8 cellular contexts compared by ENCODE assay signal in genomic region chr1:239719642-239720258, GRCh38.
DNase-seq lines count a peak whose midpoint lies in the region; ATAC-seq and TF ChIP-seq lines count a peak whose summit lies in the region.
"Had no signal": no experiment of that assay in that cellular context is flagged by ENCODE, and none has a peak within 500 bp of the region (broad histone marks: within the 10 kb centered on the region; RNA-seq: fewer than 3 reads in every experiment).

No MANE protein-coding gene starts in this region.

- intact Hi-C loops in psoas muscle (cut with DNase I): no loop called here

- TF ChIP-seq CTCF in gastroesophageal sphincter (IDR thresholded peaks at IDR 0.05) (no peak), psoas muscle (IDR thresholded peaks at IDR 0.05) (no peak)

- DNase-seq in NOMO-1 (lab: John Stamatoyannopoulos, UW; ENCODE audit: unreplicated experiment in 2 of 2): peak; percentile 29 to 38
- peak; percentile 20 to 24 for DNase-seq in activated CD4-positive, alpha-beta T cell treated with anti-CD3 and anti-CD28 coated beads, Interleukin-2, amount 50 U/mL, for 4 hours
- DNase-seq in stimulated activated naive CD4-positive, alpha-beta T cell treated with Interleukin-2 at 50 U/mL for 16 hours (lab: John Stamatoyannopoulos, UW): peak; percentile 27
- DNase-seq in psoas muscle: no peak

- H3K4me3 ChIP-seq in gastroesophageal sphincter (no peak overlapping the region), psoas muscle (no peak overlapping the region)
- H3K4me3 ChIP-seq: K562 had no signal

- no peaks in the 10 kb centered on the region for H3K36me3 ChIP-seq in gastroesophageal sphincter
- no peaks in the 10 kb centered on the region for H3K36me3 ChIP-seq in psoas muscle (ENCODE audit: insufficient read depth in 1 of 2, low read depth in 1 of 2)

- ATAC-seq in gastroesophageal sphincter: no peak
- ATAC-seq in psoas muscle: no peak
- ATAC-seq in GM19467 (IDR thresholded peaks at IDR 0.05; ENCODE audit: unreplicated experiment): no peak
- no peak for ATAC-seq in HG03442 (IDR thresholded peaks at IDR 0.05; ENCODE audit: unreplicated experiment)
- ATAC-seq: K562 had no signal

- TF ChIP-seq POLR2A in gastroesophageal sphincter (IDR thresholded peaks at IDR 0.05): no peak

- no peak for TF ChIP-seq EP300 in gastroesophageal sphincter (IDR thresholded peaks at IDR 0.05)

- 59 to 67% methylated on average over 7 to 10 of the region's 11 CpGs for WGBS in gastroesophageal sphincter (ENCODE audit: low coverage in 1 of 2), 2 donors
- WGBS in psoas muscle, 3 donors: 64 to 70% (median 64%) methylated on average over 11 of the region's 11 CpGs

- H3K27me3 ChIP-seq in gastroesophageal sphincter: no peaks in the 10 kb centered on the region
- H3K27me3 ChIP-seq in psoas muscle (ENCODE audit: insufficient read depth in 3 of 3, low read length in 2 of 3): no peaks in the 10 kb centered on the region

- H3K27ac ChIP-seq in gastroesophageal sphincter: peak overlapping the region; percentile 32 to 73 (median 52)
- H3K27ac ChIP-seq in psoas muscle: no peak overlapping the region

- no peaks in the 10 kb centered on the region for H3K9me3 ChIP-seq in gastroesophageal sphincter
- no peaks in the 10 kb centered on the region for H3K9me3 ChIP-seq in psoas muscle

- peaks cover 0 to 59% (median 7%) of the 10 kb centered on the region in 3 donors for H3K4me1 ChIP-seq in gastroesophageal sphincter
- no peaks in the 10 kb centered on the region for H3K4me1 ChIP-seq in psoas muscle

Comparison
In these comparisons a context has a peak if more than half of its experiments do, and no peak if none do; other contexts are left out.
1. DNase-seq: peak in NOMO-1 (2 of 2), activated CD4-positive, alpha-beta T cell treated with anti-CD3 and anti-CD28 coated beads, Interleukin-2, amount 50 U/mL, for 4 hours (2 of 2) and stimulated activated naive CD4-positive, alpha-beta T cell treated with Interleukin-2 at 50 U/mL for 16 hours (single experiment); none in psoas muscle (0 of 2).